26 cellular contexts compared by ENCODE assay signal in the genomic region with DNA sequence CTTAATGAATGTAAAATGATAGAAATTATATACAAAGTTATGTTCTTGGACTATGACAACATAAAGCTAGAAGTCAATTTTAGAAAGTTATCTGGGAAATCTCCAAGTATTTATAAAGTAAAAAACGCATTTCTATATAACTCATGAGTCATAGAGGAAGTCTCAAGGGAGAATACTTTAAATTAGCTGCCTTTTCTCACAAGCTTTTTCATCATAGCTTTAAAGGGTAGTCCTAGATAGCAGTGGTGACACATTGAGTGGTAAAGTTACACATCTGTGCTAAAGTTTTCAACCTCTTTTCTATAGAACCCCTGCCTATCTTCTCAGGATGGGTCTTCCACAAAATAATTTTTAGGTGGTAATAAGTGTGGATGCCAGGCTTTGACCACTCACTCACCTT.
"Had no signal": no experiment of that assay in that cellular context is flagged by ENCODE, and none has a peak within 500 bp of the region (broad histone marks: within the 10 kb centered on the region; RNA-seq: fewer than 3 reads in every experiment).

No MANE protein-coding gene starts in this region.

- H3K9ac ChIP-seq: SK-N-SH had no signal

- ATAC-seq: activated naive CD4-positive, alpha-beta T cell treated with anti-CD3 and anti-CD28 coated beads, Interleukin-2, amount 50 U/mL, for 72 hours; activated T-cell treated with anti-CD3 and anti-CD28 coated beads, Interleukin-2, amount 50 U/mL, for 4 hours had no signal

- H3K4me1 ChIP-seq: SJSA1 had no signal

- H3K36me3 ChIP-seq: brain microvascular endothelial cell, SJSA1 had no signal

- H3K4me3 ChIP-seq: SJSA1 had no signal

- FAIRE-seq: TTC549 had no signal

- DNase-seq: activated B cell treated with CpG ODN at 0.5 μM for 24 hours; activated CD4-positive, alpha-beta memory T cell treated with anti-CD3 and anti-CD28 coated beads for 36 hours; activated CD4-positive, alpha-beta T cell treated with anti-CD3 and anti-CD28 coated beads for 4 hours; activated CD4-positive, alpha-beta T cell treated with anti-CD3 and anti-CD28 coated beads, Interleukin-2, amount 50 U/mL, for 1 hour; activated CD4-positive, CD25-positive, alpha-beta regulatory T cell treated with anti-CD3 and anti-CD28 coated beads, Interleukin-2, amount 50 U/mL, for 72 hours; activated CD8-positive, alpha-beta memory T cell treated with anti-CD3 and anti-CD28 coated beads, Interleukin-2, amount 50 U/mL, for 4 hours; activated gamma-delta T cell treated with Interleukin-2 at 50 U/mL for 16 hours; activated naive CD4-positive, alpha-beta T cell treated with anti-CD3 and anti-CD28 coated beads for 36 hours; activated T-cell treated with anti-CD3 and anti-CD28 coated beads for 4 hours; activated T-cell treated with anti-CD3 and anti-CD28 coated beads, Interleukin-2, amount 50 U/mL, for 4 hours; amniotic stem cell; aorta; brain microvascular endothelial cell; central memory CD4-positive, alpha-beta T cell; NCI-H1092 treated with DMSO at 0.1 percent for 48 hours; NCI-H1417 treated with DMSO at 0.1 percent for 48 hours; NCI-H187 treated with DMSO at 0.1 percent for 48 hours; NCI-H2081 treated with DMSO at 0.1 percent for 48 hours; NCI-H226; NCI-H446 treated with DMSO at 0.1 percent for 48 hours; NCI-H524 treated with DMSO at 0.1 percent for 48 hours; Right ventricle myocardium superior; SK-N-SH had no signal

- H3K9me3 ChIP-seq: SJSA1, SK-N-SH had no signal

- H3K4me2 ChIP-seq: SK-N-SH had no signal

- H3K27me3 ChIP-seq: brain microvascular endothelial cell, SJSA1 had no signal

- H3K27ac ChIP-seq: brain microvascular endothelial cell, SJSA1 had no signal
